8 cellular contexts compared by ENCODE assay signal in genomic region chr2:229445501-229446294, GRCh38.
DNase-seq lines count a peak whose midpoint lies in the region; ATAC-seq and TF ChIP-seq lines count a peak whose summit lies in the region.

No MANE protein-coding gene starts in this region.

- H4K20me1 ChIP-seq in PC-9 (ENCODE audit: insufficient read depth), result no peaks in the 10 kb centered on the region

- CTCF ChIA-PET in PC-9 (lab: Charles Lee), result interaction anchor here (1.0 kb wide), 1 partner anchor 15 kb away, joined by 5 read pairs; no protein-coding TSS in a partner anchor

- TF ChIP-seq EP300 in transverse colon (IDR thresholded peaks at IDR 0.05; ENCODE audit: low read depth), result no peak

- H3K9me2 ChIP-seq in PC-9 (ENCODE audit: insufficient read depth), result no peaks in the 10 kb centered on the region

- H3K79me2 ChIP-seq in PC-9 (ENCODE audit: low read depth), result no peaks in the 10 kb centered on the region

- in situ Hi-C loops in transverse colon (cut with MboI; ENCODE audit: low pct_ligation_motif_present in 1 of 4, low pct_unique_long_range_greater_than_20kb in 1 of 4, low sequenced_read_pairs in 3 of 4), result loop anchor here in 1 of 4 donors (25.0 kb wide), 1 partner anchor 142 kb away; no protein-coding TSS in a partner anchor

- peaks cover 16% of the 10 kb centered on the region; the same call in 1 of the 2 replicates for H3F3A ChIP-seq in PC-9 (ENCODE audit: insufficient read depth, low read depth)

- H3K4me2 ChIP-seq in PC-9, result peak overlapping the region; percentile 62

- intact Hi-C loops in PC-9 (cut with micrococcal nuclease; ENCODE audit: unreplicated experiment) (loop anchor here (2.0 to 5.0 kb wide), 2 partner anchors 43 to 142 kb away; no protein-coding TSS in a partner anchor), transverse colon (cut with DNase I; ENCODE audit: low total_unique reads) (no loop called here)

- H3K9me3 ChIP-seq in PC-9 (ENCODE audit: insufficient read depth, low read depth), result no peaks in the 10 kb centered on the region
- no peaks in the 10 kb centered on the region for H3K9me3 ChIP-seq in transverse colon

- no peak for ATAC-seq in GM19324 (IDR thresholded peaks at IDR 0.05; ENCODE audit: low FRiP score, unreplicated experiment)

- DNase-seq in PC-9 (no peak), epithelial cell of esophagus (ENCODE audit: low read depth) (peak; percentile 39), myocyte (ENCODE audit: low read depth) (peak; percentile 93), transverse colon (no peak), activated gamma-delta T cell treated with Interleukin-2 at 50 U/mL for 16 hours (no peak), NCI-H1930 (lab: John Stamatoyannopoulos, UW) (no peak), NCI-H1436 (lab: John Stamatoyannopoulos, UW) (no peak)

- no peak for TF ChIP-seq POLR2A in transverse colon (IDR thresholded peaks at IDR 0.05)

- H3K27me3 ChIP-seq in PC-9 (ENCODE audit: insufficient read depth, low read depth) (no peaks in the 10 kb centered on the region), transverse colon (no peaks in the 10 kb centered on the region)

- peaks cover 17% of the 10 kb centered on the region for H3K4me1 ChIP-seq in PC-9 (replicated peaks; ENCODE audit: insufficient read depth)
- H3K4me1 ChIP-seq in transverse colon, result peaks cover 0 to 6% (median 3%) of the 10 kb centered on the region in 4 donors

- POLR2A ChIA-PET in PC-9 (lab: Charles Lee; ENCODE audit: unreplicated experiment), result no interaction called here

- H3K27ac ChIP-seq in PC-9, result peak overlapping the region; percentile 84
- peak overlapping the region; percentile 64 to 83 (median 68) for H3K27ac ChIP-seq in transverse colon

- H3K4me3 ChIP-seq in PC-9 (peak overlapping the region; percentile 12; the same call in 1 of the 2 replicates), epithelial cell of esophagus (ENCODE audit: low read length) (no peak overlapping the region), transverse colon (no peak overlapping the region)

- H3K36me3 ChIP-seq in PC-9 (ENCODE audit: low read depth), result no peaks in the 10 kb centered on the region
- H3K36me3 ChIP-seq in transverse colon, result no peaks in the 10 kb centered on the region

- peak overlapping the region; percentile 75 for H2AFZ ChIP-seq in PC-9

- 60 to 71% methylated on average over 11 of the region's 11 CpGs for whole genome bisulfite sequencing in transverse colon (ENCODE audit: low coverage in 1 of 2), 2 donors

- BruUV-seq in PC-9 (replicated peaks; lab: Mats Ljungman, UMichigan), result no TSS peak

- TF ChIP-seq CTCF in PC-9 (conservative IDR thresholded peaks at IDR 0.05) (no peak), epithelial cell of esophagus (IDR thresholded peaks at IDR 0.05; ENCODE audit: insufficient read depth, low read depth, low read length, missing control alignments) (no peak), transverse colon (IDR thresholded peaks at IDR 0.05) (no peak)

Comparison
In these comparisons a context has a peak if more than half of its experiments do, and no peak if none do; other contexts are left out.
1. DNase-seq: peak in epithelial cell of esophagus (single experiment) and myocyte (single experiment); none in PC-9 (0 of 2), transverse colon (single experiment), activated gamma-delta T cell treated with Interleukin-2 at 50 U/mL for 16 hours (single experiment), NCI-H1930 (0 of 2) and NCI-H1436 (single experiment).